26 cellular contexts compared by ENCODE assay signal in genomic region chr2:75379811-75380210, GRCh38.
"Had no signal": no experiment of that assay in that cellular context is flagged by ENCODE, and none has a peak within 500 bp of the region (broad histone marks: within the 10 kb centered on the region; RNA-seq: fewer than 3 reads in every experiment).

No MANE protein-coding gene starts in this region.

- H3K36me3 Mint-ChIP-seq: immature natural killer cell; natural killer cell treated with Interleukin-12 subunit alpha and Interleukin-12 subunit beta and Interleukin-15 and Interleukin-18, amount 100 ng/mL, for 72 hours; neural progenitor cell; stimulated activated naive B cell treated with anti-CD40 and anti-IgM and Interleukin-4, amounts not matched to agents 10 μg/mL and 1 μg/mL and 100 μg/mL, for 72 hours had no signal

- H3K4me1 ChIP-seq: left ventricle myocardium inferior, lower lobe of right lung, neural progenitor cell, right atrium auricular region, sigmoid colon, testis, tibial nerve, upper lobe of right lung had no signal

- H3K9me3 ChIP-seq: esophagus squamous epithelium, left ventricle myocardium inferior, lower lobe of right lung, ovary, right atrium auricular region, sigmoid colon, testis, tibial nerve, upper lobe of right lung had no signal

- FAIRE-seq: kidney had no signal

- DNase-seq: cortex of kidney; dorsolateral prefrontal cortex; effector CD8-positive, alpha-beta T cell; esophagus squamous epithelium; foreskin fibroblast; immature natural killer cell; kidney; left cardiac atrium; left ventricle myocardium inferior; lower lobe of right lung; mesenchymal stem cell; midbrain; nucleus accumbens; ovary; sigmoid colon; stimulated activated CD4-positive, alpha-beta T cell treated with anti-CD3 and anti-CD28 coated beads, Interleukin-2, amount 100 ng/mL, for 24 hours; stimulated activated CD4-positive, alpha-beta T cell treated with anti-CD3 and anti-CD28 coated beads, Interleukin-4, amount 100 ng/mL, for 4 hours; stimulated activated naive B cell treated with anti-CD40 and anti-IgM and Interleukin-4, amounts not matched to agents 10 μg/mL and 1 μg/mL and 100 μg/mL, for 72 hours; stimulated activated naive CD8-positive, alpha-beta T cell treated with anti-CD3 and anti-CD28 coated beads, Interleukin-15, amount 100 ng/mL, for 72 hours; testis; upper lobe of right lung had no signal

- H3K27me3 Mint-ChIP-seq: stimulated activated naive CD8-positive, alpha-beta T cell treated with anti-CD3 and anti-CD28 coated beads, Interleukin-15, amount 100 ng/mL, for 72 hours had no signal

- H3K27ac Mint-ChIP-seq: immature natural killer cell; natural killer cell treated with Interleukin-12 subunit alpha and Interleukin-12 subunit beta and Interleukin-15 and Interleukin-18, amount 100 ng/mL, for 72 hours; neural progenitor cell; stimulated activated naive B cell treated with anti-CD40 and anti-IgM and Interleukin-4, amounts not matched to agents 10 μg/mL and 1 μg/mL and 100 μg/mL, for 72 hours; stimulated activated naive CD8-positive, alpha-beta T cell treated with anti-CD3 and anti-CD28 coated beads, Interleukin-15, amount 100 ng/mL, for 72 hours had no signal

- ATAC-seq: left cardiac atrium; lower lobe of right lung; stimulated activated naive B cell treated with anti-CD40 and anti-IgM and Interleukin-4, amounts not matched to agents 10 μg/mL and 1 μg/mL and 100 μg/mL, for 72 hours; stimulated activated naive CD8-positive, alpha-beta T cell treated with anti-CD3 and anti-CD28 coated beads, Interleukin-15, amount 100 ng/mL, for 72 hours; upper lobe of right lung had no signal

- H3K4me3 ChIP-seq: dorsolateral prefrontal cortex, esophagus squamous epithelium, left ventricle myocardium inferior, lower lobe of right lung, neural progenitor cell, ovary, right atrium auricular region, sigmoid colon, skin epidermis, testis, tibial nerve, upper lobe of right lung had no signal

- H3K27me3 ChIP-seq: esophagus squamous epithelium, neural progenitor cell, ovary, right atrium auricular region, sigmoid colon, testis, tibial nerve, upper lobe of right lung had no signal

- H3K4me1 Mint-ChIP-seq: immature natural killer cell; stimulated activated naive B cell treated with anti-CD40 and anti-IgM and Interleukin-4, amounts not matched to agents 10 μg/mL and 1 μg/mL and 100 μg/mL, for 72 hours; stimulated activated naive CD8-positive, alpha-beta T cell treated with anti-CD3 and anti-CD28 coated beads, Interleukin-15, amount 100 ng/mL, for 72 hours had no signal

- H2AFZ ChIP-seq: neural progenitor cell had no signal

- H3K9me3 Mint-ChIP-seq: neural progenitor cell had no signal

- H3K4me2 ChIP-seq: neural progenitor cell had no signal

- H3K36me3 ChIP-seq: esophagus squamous epithelium, left ventricle myocardium inferior, lower lobe of right lung, neural progenitor cell, ovary, right atrium auricular region, sigmoid colon, tibial nerve, upper lobe of right lung had no signal

- H3K27ac ChIP-seq: dorsolateral prefrontal cortex, esophagus squamous epithelium, left ventricle myocardium inferior, lower lobe of right lung, neural progenitor cell, ovary, right atrium auricular region, sigmoid colon, skin epidermis, testis, tibial nerve, upper lobe of right lung had no signal

- H3K4me3 Mint-ChIP-seq: immature natural killer cell; natural killer cell treated with Interleukin-12 subunit alpha and Interleukin-12 subunit beta and Interleukin-15 and Interleukin-18, amount 100 ng/mL, for 72 hours; neural progenitor cell; stimulated activated naive B cell treated with anti-CD40 and anti-IgM and Interleukin-4, amounts not matched to agents 10 μg/mL and 1 μg/mL and 100 μg/mL, for 72 hours; stimulated activated naive CD8-positive, alpha-beta T cell treated with anti-CD3 and anti-CD28 coated beads, Interleukin-15, amount 100 ng/mL, for 72 hours had no signal
